In genomic region chr17:5049314-5049819, GRCh38 we compare ENCODE assay signal across 9 cellular contexts. TPM values are rescaled to one million over a fixed set of nuclear protein-coding genes. Genes with fewer than 3 reads are reported as not detected.
DNase-seq lines count a peak whose midpoint lies in the region; ATAC-seq and TF ChIP-seq lines count a peak whose summit lies in the region.
"Had no signal": no experiment of that assay in that cellular context is flagged by ENCODE, and none has a peak within 500 bp of the region (broad histone marks: within the 10 kb centered on the region; RNA-seq: fewer than 3 reads in every experiment).

No MANE protein-coding gene starts in this region.

- no peaks in the 10 kb centered on the region for H3K9me3 Mint-ChIP-seq in activated naive CD4-positive, alpha-beta T cell treated with anti-CD3 and anti-CD28 coated beads, Interleukin-2, amount 50 U/mL, for 24 hours

- no peaks in the 10 kb centered on the region for H3K27me3 Mint-ChIP-seq in activated naive CD4-positive, alpha-beta T cell treated with anti-CD3 and anti-CD28 coated beads, Interleukin-2, amount 50 U/mL, for 24 hours

- H3K4me3 Mint-ChIP-seq in activated naive CD4-positive, alpha-beta T cell treated with anti-CD3 and anti-CD28 coated beads, Interleukin-2, amount 50 U/mL, for 24 hours, result peak overlapping the region; percentile 49

- intact Hi-C loops in mucosa of descending colon (cut with DNase I, micrococcal nuclease), result no loop called here

- H3K27me3 ChIP-seq in suprapubic skin, result no peaks in the 10 kb centered on the region

- no peak for TF ChIP-seq POLR2A in suprapubic skin (IDR thresholded peaks at IDR 0.05)

- no peaks in the 10 kb centered on the region for H3K9me3 ChIP-seq in mucosa of descending colon
- no peaks in the 10 kb centered on the region for H3K9me3 ChIP-seq in suprapubic skin

- WGBS in suprapubic skin, result 54% methylated on average over 5 of the region's 5 CpGs

- no peak for TF ChIP-seq EP300 in suprapubic skin (IDR thresholded peaks at IDR 0.05)

- H3K27ac Mint-ChIP-seq in activated naive CD4-positive, alpha-beta T cell treated with anti-CD3 and anti-CD28 coated beads, Interleukin-2, amount 50 U/mL, for 24 hours, result peak overlapping the region; percentile 88

- H3K4me1 Mint-ChIP-seq in activated naive CD4-positive, alpha-beta T cell treated with anti-CD3 and anti-CD28 coated beads, Interleukin-2, amount 50 U/mL, for 24 hours, result peaks cover 46% of the 10 kb centered on the region

- DNase-seq in T-helper 2 cell (peak in 4 of 5 experiments; percentile 13 to 88 (median 73)), mucosa of descending colon (peak in 2 of 3 donors; percentile 46 to 80), suprapubic skin (ENCODE audit: low spot score in 2 of 2) (no peak), NCI-H748 (lab: John Stamatoyannopoulos, UW; ENCODE audit: unreplicated experiment) (no peak), NCI-H446 treated with DMSO at 0.1 percent for 48 hours (lab: John Stamatoyannopoulos, UW) (no peak), DMS 273 (lab: John Stamatoyannopoulos, UW; ENCODE audit: unreplicated experiment) (no peak), dedifferentiated amniotic fluid mesenchymal stem cell (ENCODE audit: extremely low spot score) (no peak)

- peak overlapping the region; percentile 62 for H3K27ac ChIP-seq in suprapubic skin

- H3K36me3 Mint-ChIP-seq in activated naive CD4-positive, alpha-beta T cell treated with anti-CD3 and anti-CD28 coated beads, Interleukin-2, amount 50 U/mL, for 24 hours, result no peaks in the 10 kb centered on the region

- ATAC-seq in mucosa of descending colon, result peak; percentile 58

- TF ChIP-seq CTCF in mucosa of descending colon (IDR thresholded peaks at IDR 0.05), result no peak
- no peak for TF ChIP-seq CTCF in suprapubic skin (IDR thresholded peaks at IDR 0.05)

- no peak overlapping the region for H3K4me3 ChIP-seq in mucosa of descending colon
- no peak overlapping the region for H3K4me3 ChIP-seq in suprapubic skin

- H3K36me3 ChIP-seq in mucosa of descending colon (ENCODE audit: low read depth) (no peaks in the 10 kb centered on the region), suprapubic skin (no peaks in the 10 kb centered on the region)

- peaks cover 25% of the 10 kb centered on the region for H3K4me1 ChIP-seq in mucosa of descending colon (ENCODE audit: low read depth)
- H3K4me1 ChIP-seq in suprapubic skin, result peaks cover 10% of the 10 kb centered on the region

RNA-seq across cellular contexts. Expression of gene SLC52A1, which starts 14.1 kb away (rescaled TPM):
- total RNA-seq in mucosa of descending colon, result 1 to 10 TPM; 3.0 to 5.3 (median 3.6) TPM
- 10 to 100 TPM in 1 of 4 donors, 1 to 10 TPM in 3; 2.2 to 25.0 (median 5.9) TPM for total RNA-seq in suprapubic skin
- total RNA-seq: HT1080 had no signal

RNA-seq across cellular contexts. Expression of gene ZFP3, which starts 28.9 kb away (rescaled TPM):
- total RNA-seq in mucosa of descending colon, result 10 to 100 TPM in 2 of 3 donors, 1 to 10 TPM in 1; 8.0 to 11.2 (median 10.8) TPM
- total RNA-seq in suprapubic skin, result 1 to 10 TPM; 2.7 to 6.2 (median 4.4) TPM
- total RNA-seq: HT1080 had no signal

RNA-seq across cellular contexts. Expression of gene KIF1C, which starts 51.6 kb away (rescaled TPM):
- total RNA-seq in mucosa of descending colon (100 to 1,000 TPM; 219 to 286 (median 273) TPM), suprapubic skin (100 to 1,000 TPM in 2 of 4 donors, 10 to 100 TPM in 2; 52.7 to 104 (median 97.8) TPM)

RNA-seq across cellular contexts. Expression of gene INCA1, which starts 52.0 kb away (rescaled TPM):
- total RNA-seq in mucosa of descending colon, result 1 to 10 TPM; 1.8 to 4.5 (median 3.5) TPM
- 1 to 10 TPM in 2 of 4 donors, under 1 TPM in 2; 0.73 to 1.4 (median 1.2) TPM for total RNA-seq in suprapubic skin

Comparison
In these comparisons a context has a peak if more than half of its experiments do, and no peak if none do; other contexts are left out.
1. DNase-seq: peak in T-helper 2 cell (4 of 5) and mucosa of descending colon (2 of 3); none in suprapubic skin (0 of 2), NCI-H748 (single experiment), NCI-H446 treated with DMSO at 0.1 percent for 48 hours (single experiment), DMS 273 (single experiment) and dedifferentiated amniotic fluid mesenchymal stem cell (single experiment).